ENCODE assay signal across 8 cellular contexts in genomic region chr12:114879354-114879753, GRCh38.
"Had no signal": no experiment of that assay in that cellular context is flagged by ENCODE, and none has a peak within 500 bp of the region (broad histone marks: within the 10 kb centered on the region; RNA-seq: fewer than 3 reads in every experiment).

No MANE protein-coding gene starts in this region.

- H3K4me1 Mint-ChIP-seq: IgD-negative memory B cell had no signal

- H3K4me3 Mint-ChIP-seq: H9, IgD-negative memory B cell had no signal

- H3K9ac ChIP-seq: GM23248 had no signal

- H3K9me3 Mint-ChIP-seq: H9 had no signal

- H3K27me3 Mint-ChIP-seq: IgD-negative memory B cell had no signal

- H3K27ac ChIP-seq: GM23248 had no signal

- H3K36me3 Mint-ChIP-seq: IgD-negative memory B cell had no signal

- H3K27ac Mint-ChIP-seq: H9, IgD-negative memory B cell had no signal

- DNase-seq: GM23248, GOT3, H9, HCEC 1CT, KG1 had no signal

- H3K4me3 ChIP-seq: GM23248 had no signal

- FAIRE-seq: H54, HTR-8/SVneo had no signal

- H2AFZ ChIP-seq: GM23248 had no signal
